Comparison of ENCODE assay signal across 2 cellular contexts in the genomic region with DNA sequence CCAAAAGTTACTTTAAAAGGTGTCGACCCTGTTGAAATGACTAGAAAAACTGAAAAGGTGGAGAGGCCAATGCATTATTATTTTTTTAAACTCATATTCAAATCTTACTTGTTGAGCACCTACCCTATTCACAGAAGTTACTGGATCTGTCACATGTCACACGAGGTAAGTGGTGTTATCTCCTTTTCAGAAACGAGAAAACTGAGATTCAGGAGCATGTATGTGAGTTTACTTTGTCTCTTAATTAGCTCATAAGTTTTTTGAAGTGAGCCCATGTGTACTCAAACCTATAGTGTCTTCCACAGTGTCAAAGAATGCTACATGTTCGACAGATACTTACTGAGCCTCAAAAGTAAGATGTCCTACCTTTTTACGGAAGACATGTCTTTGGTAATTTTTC.
TF ChIP-seq lines count a peak whose summit lies in the region.

No MANE protein-coding gene starts in this region.

TF ChIP-seq in HepG2, 621 proteins besides CTCF, POLR2A, EP300 and RAD21:
- TF ChIP-seq, protein P1, sequence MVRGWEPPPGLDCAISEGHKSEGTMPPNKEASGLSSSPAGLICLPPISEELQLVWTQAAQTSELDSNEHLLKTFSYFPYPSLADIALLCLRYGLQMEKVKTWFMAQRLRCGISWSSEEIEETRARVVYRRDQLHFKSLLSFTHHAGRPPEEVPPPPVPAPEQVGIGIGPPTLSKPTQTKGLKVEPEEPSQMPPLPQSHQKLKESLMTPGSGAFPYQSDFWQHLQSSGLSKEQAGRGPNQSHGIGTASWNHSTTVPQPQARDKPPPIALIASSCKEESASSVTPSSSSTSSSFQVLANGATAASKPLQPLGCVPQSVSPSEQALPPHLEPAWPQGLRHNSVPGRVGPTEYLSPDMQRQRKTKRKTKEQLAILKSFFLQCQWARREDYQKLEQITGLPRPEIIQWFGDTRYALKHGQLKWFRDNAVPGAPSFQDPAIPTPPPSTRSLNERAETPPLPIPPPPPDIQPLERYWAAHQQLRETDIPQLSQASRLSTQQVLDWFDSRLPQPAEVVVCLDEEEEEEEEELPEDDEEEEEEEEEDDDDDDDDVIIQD (CRISPR knock-in tag; IDR thresholded peaks at IDR 0.05; ENCODE audit: low read depth) = 0 out of 2 replicates have a peak, but pooled peaks have one; percentile 53
- TF ChIP-seq, protein P2, sequence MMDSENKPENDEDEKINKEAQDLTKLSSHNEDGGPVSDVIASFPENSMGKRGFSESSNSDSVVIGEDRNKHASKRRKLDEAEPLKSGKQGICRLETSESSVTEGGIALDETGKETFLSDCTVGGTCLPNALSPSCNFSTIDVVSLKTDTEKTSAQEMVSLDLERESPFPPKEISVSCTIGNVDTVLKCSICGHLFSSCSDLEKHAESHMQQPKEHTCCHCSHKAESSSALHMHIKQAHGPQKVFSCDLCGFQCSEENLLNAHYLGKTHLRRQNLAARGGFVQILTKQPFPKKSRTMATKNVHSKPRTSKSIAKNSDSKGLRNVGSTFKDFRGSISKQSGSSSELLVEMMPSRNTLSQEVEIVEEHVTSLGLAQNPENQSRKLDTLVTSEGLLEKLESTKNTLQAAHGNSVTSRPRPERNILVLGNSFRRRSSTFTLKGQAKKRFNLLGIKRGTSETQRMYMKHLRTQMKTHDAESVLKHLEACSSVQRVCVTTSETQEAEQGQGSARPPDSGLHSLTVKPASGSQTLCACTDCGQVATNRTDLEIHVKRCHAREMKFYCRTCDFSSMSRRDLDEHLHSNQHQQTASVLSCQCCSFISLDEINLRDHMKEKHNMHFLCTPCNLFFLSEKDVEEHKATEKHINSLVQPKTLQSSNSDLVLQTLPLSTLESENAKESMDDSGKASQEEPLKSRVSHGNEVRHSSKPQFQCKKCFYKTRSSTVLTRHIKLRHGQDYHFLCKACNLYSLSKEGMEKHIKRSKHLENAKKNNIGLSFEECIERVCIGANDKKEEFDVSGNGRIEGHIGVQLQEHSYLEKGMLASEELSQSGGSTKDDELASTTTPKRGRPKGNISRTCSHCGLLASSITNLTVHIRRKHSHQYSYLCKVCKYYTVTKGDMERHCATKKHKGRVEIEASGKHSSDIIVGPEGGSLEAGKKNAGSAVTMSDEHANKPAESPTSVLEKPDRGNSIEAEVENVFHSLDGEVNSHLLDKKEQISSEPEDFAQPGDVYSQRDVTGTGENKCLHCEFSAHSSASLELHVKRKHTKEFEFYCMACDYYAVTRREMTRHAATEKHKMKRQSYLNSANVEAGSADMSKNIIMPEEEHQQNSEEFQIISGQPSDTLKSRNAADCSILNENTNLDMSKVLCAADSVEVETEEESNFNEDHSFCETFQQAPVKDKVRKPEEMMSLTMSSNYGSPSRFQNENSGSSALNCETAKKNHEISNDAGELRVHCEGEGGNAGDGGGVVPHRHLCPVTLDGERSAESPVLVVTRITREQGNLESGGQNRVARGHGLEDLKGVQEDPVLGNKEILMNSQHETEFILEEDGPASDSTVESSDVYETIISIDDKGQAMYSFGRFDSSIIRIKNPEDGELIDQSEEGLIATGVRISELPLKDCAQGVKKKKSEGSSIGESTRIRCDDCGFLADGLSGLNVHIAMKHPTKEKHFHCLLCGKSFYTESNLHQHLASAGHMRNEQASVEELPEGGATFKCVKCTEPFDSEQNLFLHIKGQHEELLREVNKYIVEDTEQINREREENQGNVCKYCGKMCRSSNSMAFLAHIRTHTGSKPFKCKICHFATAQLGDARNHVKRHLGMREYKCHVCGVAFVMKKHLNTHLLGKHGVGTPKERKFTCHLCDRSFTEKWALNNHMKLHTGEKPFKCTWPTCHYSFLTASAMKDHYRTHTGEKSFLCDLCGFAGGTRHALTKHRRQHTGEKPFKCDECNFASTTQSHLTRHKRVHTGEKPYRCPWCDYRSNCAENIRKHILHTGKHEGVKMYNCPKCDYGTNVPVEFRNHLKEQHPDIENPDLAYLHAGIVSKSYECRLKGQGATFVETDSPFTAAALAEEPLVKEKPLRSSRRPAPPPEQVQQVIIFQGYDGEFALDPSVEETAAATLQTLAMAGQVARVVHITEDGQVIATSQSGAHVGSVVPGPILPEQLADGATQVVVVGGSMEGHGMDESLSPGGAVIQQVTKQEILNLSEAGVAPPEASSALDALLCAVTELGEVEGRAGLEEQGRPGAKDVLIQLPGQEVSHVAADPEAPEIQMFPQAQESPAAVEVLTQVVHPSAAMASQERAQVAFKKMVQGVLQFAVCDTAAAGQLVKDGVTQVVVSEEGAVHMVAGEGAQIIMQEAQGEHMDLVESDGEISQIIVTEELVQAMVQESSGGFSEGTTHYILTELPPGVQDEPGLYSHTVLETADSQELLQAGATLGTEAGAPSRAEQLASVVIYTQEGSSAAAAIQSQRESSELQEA (CRISPR knock-in tag; IDR thresholded peaks at IDR 0.05; ENCODE audit: not compliant biosample characterization) = no peak

TF ChIP-seq in K562, 482 proteins besides CTCF, POLR2A, EP300 and RAD21 (continued from another document and continues in another):
- TF ChIP-seq ZNF592 (IDR thresholded peaks at IDR 0.05) (0 out of 2 replicates have a peak, but pooled peaks have one; percentile 45), CHD4 (IDR thresholded peaks at IDR 0.05; ENCODE audit: insufficient read depth, insufficient replicate concordance, low read depth, low read length, poor library complexity, severe bottlenecking) (no peak), DIDO1 (tag; IDR thresholded peaks at IDR 0.05; ENCODE audit: low read depth) (no peak), MBD1 (CRISPR knock-in tag; IDR thresholded peaks at IDR 0.05) (no peak), USF1 (CRISPR knock-in tag; IDR thresholded peaks at IDR 0.05) (no peak), HDAC3 (IDR thresholded peaks at IDR 0.05; ENCODE audit: borderline replicate concordance, partially characterized antibody) (no peak), HMG20A (CRISPR knock-in tag; conservative IDR thresholded peaks at IDR 0.05) (no peak), FUS (optimal IDR thresholded peaks at IDR 0.05; ENCODE audit: low read depth, low read length) (no peak), ESRRA (IDR thresholded peaks at IDR 0.05; ENCODE audit: borderline replicate concordance, low read depth) (no peak), ZNF133 (CRISPR knock-in tag; IDR thresholded peaks at IDR 0.05) (no peak)
- TF ChIP-seq, protein P3, sequence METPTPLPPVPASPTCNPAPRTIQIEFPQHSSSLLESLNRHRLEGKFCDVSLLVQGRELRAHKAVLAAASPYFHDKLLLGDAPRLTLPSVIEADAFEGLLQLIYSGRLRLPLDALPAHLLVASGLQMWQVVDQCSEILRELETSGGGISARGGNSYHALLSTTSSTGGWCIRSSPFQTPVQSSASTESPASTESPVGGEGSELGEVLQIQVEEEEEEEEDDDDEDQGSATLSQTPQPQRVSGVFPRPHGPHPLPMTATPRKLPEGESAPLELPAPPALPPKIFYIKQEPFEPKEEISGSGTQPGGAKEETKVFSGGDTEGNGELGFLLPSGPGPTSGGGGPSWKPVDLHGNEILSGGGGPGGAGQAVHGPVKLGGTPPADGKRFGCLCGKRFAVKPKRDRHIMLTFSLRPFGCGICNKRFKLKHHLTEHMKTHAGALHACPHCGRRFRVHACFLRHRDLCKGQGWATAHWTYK (CRISPR knock-in tag; IDR thresholded peaks at IDR 0.05) = no peak
